ENCODE assay signal across 10 cellular contexts in the genomic region with DNA sequence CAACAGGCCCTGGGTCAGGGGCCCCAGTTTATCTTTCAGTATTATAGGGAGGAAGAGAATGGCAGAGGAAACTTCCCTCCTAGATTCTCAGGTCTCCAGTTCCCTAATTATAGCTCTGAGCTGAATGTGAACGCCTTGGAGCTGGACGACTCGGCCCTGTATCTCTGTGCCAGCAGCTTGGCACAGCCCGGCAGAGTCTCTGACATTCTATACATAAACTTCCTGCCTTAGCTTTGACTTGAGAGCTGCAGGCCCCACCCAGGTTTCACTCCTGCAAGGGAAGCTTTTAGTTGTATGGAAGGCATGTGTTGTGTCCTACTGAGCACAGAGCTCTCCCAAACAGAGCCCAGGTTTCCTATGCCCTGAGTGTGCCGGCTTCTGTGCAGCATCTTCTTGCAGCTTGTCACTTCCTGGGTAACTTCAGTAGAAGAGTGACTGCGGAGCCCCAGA.
DNase-seq lines count a peak whose midpoint lies in the region; ATAC-seq and TF ChIP-seq lines count a peak whose summit lies in the region.
"Had no signal": no experiment of that assay in that cellular context is flagged by ENCODE, and none has a peak within 500 bp of the region (broad histone marks: within the 10 kb centered on the region; RNA-seq: fewer than 3 reads in every experiment).

No MANE protein-coding gene starts in this region.

- H3K4me3 ChIP-seq in ascending aorta: no peak overlapping the region

- TF ChIP-seq CTCF in ascending aorta (IDR thresholded peaks at IDR 0.05): no peak

- peak overlapping the region; percentile 73 for H3K4me3 Mint-ChIP-seq in T-helper 17 cell

- no peaks in the 10 kb centered on the region for H3K36me3 ChIP-seq in ascending aorta

- no peaks in the 10 kb centered on the region for H3K27me3 Mint-ChIP-seq in T-helper 17 cell

- H3K4me1 Mint-ChIP-seq in T-helper 17 cell: peaks cover 29% of the 10 kb centered on the region

- H3K36me3 Mint-ChIP-seq in T-helper 17 cell (ENCODE audit: low read depth): peaks cover 6% of the 10 kb centered on the region

- H3K27me3 ChIP-seq in ascending aorta: no peaks in the 10 kb centered on the region

- peak; percentile 67 for ATAC-seq in GM21390 (IDR thresholded peaks at IDR 0.05; ENCODE audit: unreplicated experiment)
- ATAC-seq in T-helper 17 cell: peak; percentile 65

- DNase-seq in EH (ENCODE audit: low read depth) (peak; percentile 37), T-helper 17 cell (no peak), fibroblast of gingiva (ENCODE audit: low read depth) (peak; percentile 50), NCI-H2227 treated with DMSO at 0.1 percent for 48 hours (lab: John Stamatoyannopoulos, UW) (no peak), AG20443 (ENCODE audit: low spot score) (no peak), DMS 273 (lab: John Stamatoyannopoulos, UW; ENCODE audit: unreplicated experiment) (no peak), ascending aorta (ENCODE audit: low spot score in 2 of 2) (no peak)
- DNase-seq: DMS153, small intestine had no signal

- peak overlapping the region; percentile 86 for H3K27ac Mint-ChIP-seq in T-helper 17 cell

- no peak overlapping the region for H3K27ac ChIP-seq in ascending aorta

- H3K9me3 ChIP-seq in T-helper 17 cell (ENCODE audit: control insufficient read depth, low read length, poor library complexity, severe bottlenecking) (no peaks in the 10 kb centered on the region), ascending aorta (no peaks in the 10 kb centered on the region)

- H3K4me1 ChIP-seq in ascending aorta: no peaks in the 10 kb centered on the region

- intact Hi-C loops in ascending aorta (cut with DNase I): no loop called here

Comparison
In these comparisons a context has a peak if more than half of its experiments do, and no peak if none do; other contexts are left out.
1. DNase-seq: peak in EH (single experiment) and fibroblast of gingiva (single experiment); none in T-helper 17 cell (0 of 3), NCI-H2227 treated with DMSO at 0.1 percent for 48 hours (single experiment), AG20443 (single experiment), DMS 273 (single experiment) and ascending aorta (0 of 2).